Comparison of ENCODE assay signal across 23 cellular contexts in the genomic region with DNA sequence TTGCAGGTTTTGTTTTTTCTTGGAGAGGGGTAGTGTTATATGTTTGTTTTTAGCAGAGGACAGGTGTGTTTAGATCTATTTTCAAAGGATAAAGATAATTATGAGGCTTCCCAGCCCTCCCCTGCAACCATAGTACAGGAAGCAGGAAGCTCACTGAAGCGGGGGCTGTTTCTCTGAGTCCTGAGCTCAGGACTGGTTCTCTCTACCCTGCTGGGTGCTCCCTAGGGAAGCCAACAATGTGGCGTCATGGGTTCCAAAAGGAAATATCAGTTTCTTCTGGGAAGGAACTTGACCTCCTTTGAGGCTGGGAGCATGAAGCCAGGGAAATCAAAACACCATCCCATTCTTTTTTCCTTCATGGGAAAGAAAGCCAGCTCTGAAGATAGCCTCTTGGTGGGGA.
DNase-seq lines count a peak whose midpoint lies in the region; ATAC-seq and TF ChIP-seq lines count a peak whose summit lies in the region.
"Had no signal": no experiment of that assay in that cellular context is flagged by ENCODE, and none has a peak within 500 bp of the region (broad histone marks: within the 10 kb centered on the region; RNA-seq: fewer than 3 reads in every experiment).

No MANE protein-coding gene starts in this region.

- peaks cover 2% of the 10 kb centered on the region for H3K27me3 Mint-ChIP-seq in osteocyte (ENCODE audit: unreplicated experiment)
- no peaks in the 10 kb centered on the region for H3K27me3 Mint-ChIP-seq in stimulated activated memory B cell treated with anti-CD40 and anti-IgM and Interleukin-4, amounts not matched to agents 10 μg/mL and 1 μg/mL and 100 μg/mL, for 72 hours
- H3K27me3 Mint-ChIP-seq: CD4-positive, CD25-positive, alpha-beta regulatory T cell had no signal

- DNase-seq in NCI-H2171 treated with DMSO at 0.1 percent for 48 hours (lab: John Stamatoyannopoulos, UW) (peak; percentile 32), NCI-H2171 (lab: John Stamatoyannopoulos, UW) (no peak), NCI-H1417 (lab: John Stamatoyannopoulos, UW) (peak in 2 of 3 experiments; percentile 54 to 82), choroid plexus epithelial cell (ENCODE audit: low read depth) (peak; percentile 37), osteocyte (ENCODE audit: extremely low spot score, unreplicated experiment) (peak; percentile 36), NOMO-1 treated with dmso at 0.1 percent for 144 hours (lab: John Stamatoyannopoulos, UW; ENCODE audit: unreplicated experiment) (no peak)
- DNase-seq in activated CD4-positive, CD25-positive, alpha-beta regulatory T cell (lab: John Stamatoyannopoulos, UW), result no peak
- DNase-seq: activated CD4-positive, alpha-beta T cell treated with anti-CD3 and anti-CD28 coated beads for 48 hours; activated T-cell treated with anti-CD3 and anti-CD28 coated beads, Interleukin-2, amount 50 U/mL, for 4 hours; CD4-positive, CD25-positive, alpha-beta regulatory T cell; H9; NCI-H526; nephron progenitor cell; stimulated activated CD4-positive, alpha-beta T cell treated with anti-CD3 and anti-CD28 coated beads, Interleukin-12 subunit alpha, Interleukin-12 subunit beta, amount 100 ng/mL, for 4 hours; stimulated activated naive CD4-positive, alpha-beta T cell treated with Interleukin-2 at 50 U/mL for 16 hours; upper lobe of left lung had no signal

- H3K9me3 Mint-ChIP-seq in osteocyte (ENCODE audit: unreplicated experiment), result no peaks in the 10 kb centered on the region
- no peaks in the 10 kb centered on the region for H3K9me3 Mint-ChIP-seq in stimulated activated memory B cell treated with anti-CD40 and anti-IgM and Interleukin-4, amounts not matched to agents 10 μg/mL and 1 μg/mL and 100 μg/mL, for 72 hours
- H3K9me3 Mint-ChIP-seq: activated naive CD4-positive, alpha-beta T cell treated with anti-CD3 and anti-CD28 coated beads, Interleukin-2, amount 50 U/mL, for 24 hours; activated T-cell treated with anti-CD3 and anti-CD28 coated beads, Interleukin-2, amount 50 U/mL, for 4 hours; CD4-positive, CD25-positive, alpha-beta regulatory T cell; H9; nephron progenitor cell had no signal

- peaks cover 4% of the 10 kb centered on the region for H3K36me3 Mint-ChIP-seq in osteocyte (ENCODE audit: unreplicated experiment)
- H3K36me3 Mint-ChIP-seq in stimulated activated memory B cell treated with anti-CD40 and anti-IgM and Interleukin-4, amounts not matched to agents 10 μg/mL and 1 μg/mL and 100 μg/mL, for 72 hours, result no peaks in the 10 kb centered on the region
- H3K36me3 Mint-ChIP-seq: activated naive CD4-positive, alpha-beta T cell treated with anti-CD3 and anti-CD28 coated beads, Interleukin-2, amount 50 U/mL, for 24 hours; CD4-positive, CD25-positive, alpha-beta regulatory T cell had no signal

- no peak overlapping the region for H3K4me3 Mint-ChIP-seq in osteocyte (ENCODE audit: unreplicated experiment)
- no peak overlapping the region for H3K4me3 Mint-ChIP-seq in stimulated activated memory B cell treated with anti-CD40 and anti-IgM and Interleukin-4, amounts not matched to agents 10 μg/mL and 1 μg/mL and 100 μg/mL, for 72 hours
- H3K4me3 Mint-ChIP-seq: activated naive CD4-positive, alpha-beta T cell treated with anti-CD3 and anti-CD28 coated beads, Interleukin-2, amount 50 U/mL, for 24 hours; activated T-cell treated with anti-CD3 and anti-CD28 coated beads, Interleukin-2, amount 50 U/mL, for 4 hours; H9; nephron progenitor cell had no signal

- ATAC-seq in stimulated activated memory B cell treated with anti-CD40 and anti-IgM and Interleukin-4, amounts not matched to agents 10 μg/mL and 1 μg/mL and 100 μg/mL, for 72 hours, result no peak
- ATAC-seq: A549; activated T-cell treated with anti-CD3 and anti-CD28 coated beads, Interleukin-2, amount 50 U/mL, for 4 hours; esophagus mucosa; Panc1; SK-N-SH treated with all-trans-retinoic acid at 6 μM for 48 hours had no signal

- no peak for TF ChIP-seq CTCF in choroid plexus epithelial cell (conservative IDR thresholded peaks at IDR 0.05; ENCODE audit: low read depth, low read length)
- TF ChIP-seq CTCF in osteocyte (IDR thresholded peaks at IDR 0.05), result no peak

- H3K4me1 Mint-ChIP-seq in osteocyte (ENCODE audit: unreplicated experiment), result peaks cover 17% of the 10 kb centered on the region
- H3K4me1 Mint-ChIP-seq in stimulated activated memory B cell treated with anti-CD40 and anti-IgM and Interleukin-4, amounts not matched to agents 10 μg/mL and 1 μg/mL and 100 μg/mL, for 72 hours, result peaks cover 7% of the 10 kb centered on the region

- H3K27ac Mint-ChIP-seq in osteocyte (ENCODE audit: unreplicated experiment), result no peak overlapping the region
- no peak overlapping the region for H3K27ac Mint-ChIP-seq in stimulated activated memory B cell treated with anti-CD40 and anti-IgM and Interleukin-4, amounts not matched to agents 10 μg/mL and 1 μg/mL and 100 μg/mL, for 72 hours
- H3K27ac Mint-ChIP-seq: activated naive CD4-positive, alpha-beta T cell treated with anti-CD3 and anti-CD28 coated beads, Interleukin-2, amount 50 U/mL, for 24 hours; CD4-positive, CD25-positive, alpha-beta regulatory T cell; nephron progenitor cell had no signal

- H3K4me3 ChIP-seq in choroid plexus epithelial cell (ENCODE audit: low read depth, low read length), result no peak overlapping the region
- H3K4me3 ChIP-seq: A549, prostate gland, upper lobe of left lung had no signal

Comparison
In these comparisons a context has a peak if more than half of its experiments do, and no peak if none do; other contexts are left out.
1. DNase-seq: peak in NCI-H2171 treated with DMSO at 0.1 percent for 48 hours (single experiment), NCI-H1417 (2 of 3), choroid plexus epithelial cell (single experiment) and osteocyte (single experiment); none in NCI-H2171 (single experiment), activated CD4-positive, CD25-positive, alpha-beta regulatory T cell (0 of 4) and NOMO-1 treated with dmso at 0.1 percent for 144 hours (single experiment).